9 cellular contexts compared by ENCODE assay signal in the genomic region with DNA sequence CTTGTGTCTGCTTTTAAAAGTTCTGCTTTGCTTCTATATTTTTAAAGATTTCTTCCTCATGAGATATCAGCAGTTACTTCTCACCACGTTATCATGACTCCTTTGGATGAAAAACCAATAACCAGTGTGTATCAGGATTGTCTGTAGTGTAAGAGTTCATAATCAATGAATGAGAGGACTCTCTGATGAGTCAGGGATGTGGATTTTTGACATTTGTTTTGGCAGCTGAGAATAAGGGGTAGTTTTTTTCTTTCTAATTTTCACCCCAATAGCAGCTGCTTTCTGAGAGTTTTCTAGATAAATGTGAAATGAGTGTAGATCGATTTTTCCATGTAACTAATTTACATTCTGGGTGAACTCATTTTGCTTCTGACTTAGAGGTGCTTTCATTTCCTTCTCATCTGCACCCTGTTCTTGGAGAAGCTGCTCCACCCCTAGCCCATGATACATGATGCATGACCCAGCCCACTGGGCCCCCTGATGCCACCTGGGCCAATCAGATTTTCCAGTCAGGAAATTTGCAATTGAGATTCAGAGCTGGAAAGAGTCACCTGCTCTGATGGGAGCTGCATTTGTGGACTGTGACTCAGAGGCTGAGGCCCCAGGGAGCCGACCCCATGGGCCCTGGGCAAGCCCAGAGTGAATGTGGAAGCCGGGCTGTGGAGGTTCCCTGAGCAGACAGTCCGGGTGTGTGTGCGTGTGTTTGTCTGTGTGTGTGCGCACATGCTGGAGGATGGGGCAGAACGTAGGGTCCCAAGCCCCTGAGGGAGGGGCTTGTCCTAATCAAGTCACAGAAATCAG.
DNase-seq lines count a peak whose midpoint lies in the region; ATAC-seq and TF ChIP-seq lines count a peak whose summit lies in the region.
"Had no signal": no experiment of that assay in that cellular context is flagged by ENCODE, and none has a peak within 500 bp of the region (broad histone marks: within the 10 kb centered on the region; RNA-seq: fewer than 3 reads in every experiment).

No MANE protein-coding gene starts in this region.

- peak overlapping the region; percentile 99 for H3K27ac Mint-ChIP-seq in chondrocyte (ENCODE audit: unreplicated experiment)

- no peaks in the 10 kb centered on the region for H3K27me3 Mint-ChIP-seq in chondrocyte (ENCODE audit: low read depth)

- H3K4me1 ChIP-seq in heart left ventricle = peaks cover 0 to 81% (median 60%) of the 10 kb centered on the region in 12 donors

- WGBS in heart left ventricle, 4 donors = 67 to 75% (median 70%) methylated on average over 8 of the region's 8 CpGs

- no peak for TF ChIP-seq POLR2A in heart left ventricle (IDR thresholded peaks at IDR 0.05)

- intact Hi-C loops in heart left ventricle (cut with DNase I) = no loop called here
- intact Hi-C loops in cardiac septum (cut with DNase I) = no loop called here
- intact Hi-C loops in posterior vena cava (cut with DNase I) = no loop called here

- peak overlapping the region; percentile 19 for H3K4me3 Mint-ChIP-seq in chondrocyte (ENCODE audit: unreplicated experiment)

- no peaks in the 10 kb centered on the region for H3K36me3 Mint-ChIP-seq in chondrocyte (ENCODE audit: low read depth)

- no peak overlapping the region for H3K4me3 ChIP-seq in heart left ventricle

- H3K4me1 Mint-ChIP-seq in chondrocyte (ENCODE audit: low read depth) = peaks cover 68% of the 10 kb centered on the region

- peak in 3 of 5 donors; percentile 20 to 61 (median 37) for DNase-seq in heart left ventricle
- DNase-seq in cardiac septum (ENCODE audit: low spot score) = no peak
- DNase-seq in NCI-H69 (lab: John Stamatoyannopoulos, UW) = peak; percentile 91
- DNase-seq in chondrocyte (ENCODE audit: low spot score) = peak; percentile 77
- peak; percentile 90 for DNase-seq in posterior vena cava (ENCODE audit: low spot score)
- DNase-seq in AML-193 (lab: John Stamatoyannopoulos, UW) = no peak
- DNase-seq in middle frontal gyrus (ENCODE audit: extremely low spot score, low spot score) = no peak

- no peaks in the 10 kb centered on the region for H3K9me3 ChIP-seq in heart left ventricle

- TF ChIP-seq CTCF in heart left ventricle (IDR thresholded peaks at IDR 0.05) (no peak), chondrocyte (IDR thresholded peaks at IDR 0.05) (no peak)

- no peaks in the 10 kb centered on the region for H3K36me3 ChIP-seq in heart left ventricle

- ATAC-seq in heart left ventricle (peak in 2 of 4 donors; percentile 17 to 26), HG02588 (IDR thresholded peaks at IDR 0.05; ENCODE audit: unreplicated experiment) (peak; percentile 78)

- H3K27ac ChIP-seq in heart left ventricle = peak overlapping the region in 4 of 12 donors; percentile 10 to 95 (median 90)
- H3K27ac ChIP-seq: HL-60 had no signal

- no peaks in the 10 kb centered on the region for H3K27me3 ChIP-seq in heart left ventricle

- no peaks in the 10 kb centered on the region for H3K9me3 Mint-ChIP-seq in chondrocyte (ENCODE audit: low read depth)

Comparison
In these comparisons a context has a peak if more than half of its experiments do, and no peak if none do; other contexts are left out.
1. DNase-seq: peak in heart left ventricle (3 of 5), NCI-H69 (single experiment), chondrocyte (single experiment) and posterior vena cava (single experiment); none in cardiac septum (single experiment), AML-193 (0 of 2) and middle frontal gyrus (single experiment).